Comparison of ENCODE assay signal across 8 cellular contexts in the genomic region with DNA sequence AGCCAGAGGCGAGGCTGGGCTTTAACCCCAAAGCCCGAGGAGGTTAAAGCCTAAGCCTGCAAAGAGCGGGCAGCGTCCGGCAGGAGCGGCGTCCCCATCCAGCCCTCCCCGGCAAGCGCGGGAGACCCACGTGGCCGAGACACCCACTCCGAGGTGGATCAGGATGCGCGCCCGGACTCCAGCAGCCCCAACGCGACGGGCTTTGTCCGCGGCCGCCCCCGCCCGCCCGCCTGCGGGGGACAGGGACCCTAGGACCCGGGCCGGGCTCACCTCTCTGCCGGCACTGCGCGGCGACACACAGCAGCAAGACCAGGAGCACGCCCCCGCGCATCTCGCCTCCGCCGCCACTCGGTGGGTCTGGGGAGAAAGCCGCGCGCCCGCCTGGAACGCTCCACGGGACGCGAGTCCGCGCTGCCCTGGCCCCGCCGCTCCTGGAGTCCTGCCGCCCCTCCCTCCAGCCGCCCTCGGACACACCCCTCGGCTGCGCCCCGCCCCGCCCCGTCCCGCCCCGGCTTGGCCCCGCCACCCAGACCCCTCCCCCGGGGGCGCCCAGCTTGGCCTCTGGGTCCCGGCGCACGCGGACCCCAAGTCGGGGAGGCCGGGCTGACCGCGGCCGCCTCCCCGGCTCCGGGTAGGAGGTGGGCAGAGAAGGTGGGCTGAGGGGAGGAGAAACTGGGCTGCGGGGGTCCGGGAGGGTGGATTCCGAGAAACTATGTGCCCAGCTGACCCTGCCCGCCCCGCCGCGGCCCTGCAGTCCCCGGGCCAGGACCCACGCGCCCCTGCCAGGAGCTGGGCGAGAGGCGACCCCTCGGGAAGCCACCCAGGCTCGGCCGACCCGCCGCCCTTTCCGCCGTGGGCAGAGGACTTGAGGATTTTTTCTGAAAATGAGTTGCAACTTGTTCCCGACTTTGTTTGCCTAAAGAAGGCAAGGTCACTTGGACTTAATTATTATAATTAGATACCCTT. TPM values are rescaled to one million over a fixed set of nuclear protein-coding genes. Genes with fewer than 3 reads are reported as not detected.
DNase-seq lines count a peak whose midpoint lies in the region; ATAC-seq and TF ChIP-seq lines count a peak whose summit lies in the region.

A gene with protein sequence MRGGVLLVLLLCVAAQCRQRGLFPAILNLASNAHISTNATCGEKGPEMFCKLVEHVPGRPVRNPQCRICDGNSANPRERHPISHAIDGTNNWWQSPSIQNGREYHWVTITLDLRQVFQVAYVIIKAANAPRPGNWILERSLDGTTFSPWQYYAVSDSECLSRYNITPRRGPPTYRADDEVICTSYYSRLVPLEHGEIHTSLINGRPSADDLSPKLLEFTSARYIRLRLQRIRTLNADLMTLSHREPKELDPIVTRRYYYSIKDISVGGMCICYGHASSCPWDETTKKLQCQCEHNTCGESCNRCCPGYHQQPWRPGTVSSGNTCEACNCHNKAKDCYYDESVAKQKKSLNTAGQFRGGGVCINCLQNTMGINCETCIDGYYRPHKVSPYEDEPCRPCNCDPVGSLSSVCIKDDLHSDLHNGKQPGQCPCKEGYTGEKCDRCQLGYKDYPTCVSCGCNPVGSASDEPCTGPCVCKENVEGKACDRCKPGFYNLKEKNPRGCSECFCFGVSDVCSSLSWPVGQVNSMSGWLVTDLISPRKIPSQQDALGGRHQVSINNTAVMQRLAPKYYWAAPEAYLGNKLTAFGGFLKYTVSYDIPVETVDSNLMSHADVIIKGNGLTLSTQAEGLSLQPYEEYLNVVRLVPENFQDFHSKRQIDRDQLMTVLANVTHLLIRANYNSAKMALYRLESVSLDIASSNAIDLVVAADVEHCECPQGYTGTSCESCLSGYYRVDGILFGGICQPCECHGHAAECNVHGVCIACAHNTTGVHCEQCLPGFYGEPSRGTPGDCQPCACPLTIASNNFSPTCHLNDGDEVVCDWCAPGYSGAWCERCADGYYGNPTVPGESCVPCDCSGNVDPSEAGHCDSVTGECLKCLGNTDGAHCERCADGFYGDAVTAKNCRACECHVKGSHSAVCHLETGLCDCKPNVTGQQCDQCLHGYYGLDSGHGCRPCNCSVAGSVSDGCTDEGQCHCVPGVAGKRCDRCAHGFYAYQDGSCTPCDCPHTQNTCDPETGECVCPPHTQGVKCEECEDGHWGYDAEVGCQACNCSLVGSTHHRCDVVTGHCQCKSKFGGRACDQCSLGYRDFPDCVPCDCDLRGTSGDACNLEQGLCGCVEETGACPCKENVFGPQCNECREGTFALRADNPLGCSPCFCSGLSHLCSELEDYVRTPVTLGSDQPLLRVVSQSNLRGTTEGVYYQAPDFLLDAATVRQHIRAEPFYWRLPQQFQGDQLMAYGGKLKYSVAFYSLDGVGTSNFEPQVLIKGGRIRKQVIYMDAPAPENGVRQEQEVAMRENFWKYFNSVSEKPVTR (N-terminal part only) (minus strand): TSS at position 408 of the 966 bp plus-strand sequence. CDS start 77 bp downstream, at position 331.

- no peak for TF ChIP-seq CTCF in choroid plexus epithelial cell (conservative IDR thresholded peaks at IDR 0.05; ENCODE audit: low read depth, low read length)
- no peak for TF ChIP-seq CTCF in lower leg skin (IDR thresholded peaks at IDR 0.05)
- TF ChIP-seq CTCF in GM13976 (IDR thresholded peaks at IDR 0.05; ENCODE audit: borderline replicate concordance, control extremely low read depth, extremely low read depth, insufficient read depth, missing control alignments), result no peak

- peak within 1 kb of the TSS; percentile 73 for H3K4me3 ChIP-seq in choroid plexus epithelial cell (ENCODE audit: low read depth, low read length)
- peak within 1 kb of the TSS; percentile 12 for H3K4me3 ChIP-seq in lower leg skin (ENCODE audit: low read depth, poor library complexity, severe bottlenecking)
- peak within 1 kb of the TSS; percentile 38 for H3K4me3 ChIP-seq in urinary bladder (ENCODE audit: low read depth, low read length)

- ATAC-seq in activated T-cell treated with anti-CD3 and anti-CD28 coated beads, Interleukin-2, amount 50 U/mL, for 72 hours (replicated peaks in 1 of 2), result no peak
- ATAC-seq in GM18517 (IDR thresholded peaks at IDR 0.05; ENCODE audit: unreplicated experiment), result no peak

- H3K36me3 Mint-ChIP-seq in activated T-cell treated with anti-CD3 and anti-CD28 coated beads, Interleukin-2, amount 50 U/mL, for 72 hours (ENCODE audit: insufficient read depth in 2 of 2), result no peaks in the 10 kb centered on the region

- TF ChIP-seq POLR2A in lower leg skin (IDR thresholded peaks at IDR 0.05), result no peak

- intact Hi-C loops in lower leg skin (cut with DNase I; ENCODE audit: low total_unique reads), result no loop called here

- H3K27ac ChIP-seq in urinary bladder (ENCODE audit: low read depth), result no peak within 1 kb of the TSS

- no peaks in the 10 kb centered on the region for H3K9me3 Mint-ChIP-seq in activated T-cell treated with anti-CD3 and anti-CD28 coated beads, Interleukin-2, amount 50 U/mL, for 72 hours

- WGBS in lower leg skin, 2 donors, result 4 to 6% methylated on average over 21 to 44 of the region's 95 CpGs
- WGBS in urinary bladder, result 2% methylated on average over 95 of the region's 95 CpGs

- peaks cover 10% of the 10 kb centered on the region for H3K4me1 Mint-ChIP-seq in activated T-cell treated with anti-CD3 and anti-CD28 coated beads, Interleukin-2, amount 50 U/mL, for 72 hours (ENCODE audit: low read depth)

- in situ Hi-C loops in GM13976 (cut with MboI; ENCODE audit: low sequenced_read_pairs, unreplicated experiment), result no loop called here

- H3K4me1 ChIP-seq in urinary bladder (ENCODE audit: insufficient read depth), result peaks cover 1% of the 10 kb centered on the region

- H3K4me3 Mint-ChIP-seq in activated T-cell treated with anti-CD3 and anti-CD28 coated beads, Interleukin-2, amount 50 U/mL, for 72 hours, result peak within 1 kb of the TSS; percentile 52 to 74

- H3K27ac Mint-ChIP-seq in activated T-cell treated with anti-CD3 and anti-CD28 coated beads, Interleukin-2, amount 50 U/mL, for 72 hours, result no peak within 1 kb of the TSS

- peaks cover 30% of the 10 kb centered on the region for H3K27me3 Mint-ChIP-seq in activated T-cell treated with anti-CD3 and anti-CD28 coated beads, Interleukin-2, amount 50 U/mL, for 72 hours (ENCODE audit: low read depth)

- DNase-seq in activated T-cell treated with anti-CD3 and anti-CD28 coated beads, Interleukin-2, amount 50 U/mL, for 72 hours, result no peak
- DNase-seq in activated T-cell treated with anti-CD3 and anti-CD28 coated beads for 4 hours (no peak), choroid plexus epithelial cell (ENCODE audit: low read depth) (peak; percentile 22), lower leg skin (ENCODE audit: low spot score in 2 of 2) (peak in 1 of 2 donors; percentile 85), GM13976 (ENCODE audit: low spot score) (no peak), OCI-M2 (lab: John Stamatoyannopoulos, UW; ENCODE audit: unreplicated experiment) (no peak)

- no peaks in the 10 kb centered on the region for H3K36me3 ChIP-seq in urinary bladder (ENCODE audit: insufficient read depth)

RNA-seq across cellular contexts. Expression of the gene that starts here (rescaled TPM):
- total RNA-seq in activated T-cell treated with anti-CD3 and anti-CD28 coated beads, Interleukin-2, amount 50 U/mL, for 72 hours, result not detected
- total RNA-seq in lower leg skin (1 to 10 TPM in 1 of 4 donors, under 1 TPM in 3; 0.17 to 1.7 (median 0.61) TPM), urinary bladder (2.9 TPM)
- 0.54 TPM for polyA plus RNA-seq in urinary bladder

Comparison
In these comparisons a context has a peak if more than half of its experiments do, and no peak if none do; other contexts are left out.
1. H3K4me3 ChIP-seq: peak in every context shown above with its lines; median percentile 73 in choroid plexus epithelial cell; 38 in urinary bladder; 12 in lower leg skin.